Comparison of ENCODE assay signal across 11 cellular contexts in the genomic region with DNA sequence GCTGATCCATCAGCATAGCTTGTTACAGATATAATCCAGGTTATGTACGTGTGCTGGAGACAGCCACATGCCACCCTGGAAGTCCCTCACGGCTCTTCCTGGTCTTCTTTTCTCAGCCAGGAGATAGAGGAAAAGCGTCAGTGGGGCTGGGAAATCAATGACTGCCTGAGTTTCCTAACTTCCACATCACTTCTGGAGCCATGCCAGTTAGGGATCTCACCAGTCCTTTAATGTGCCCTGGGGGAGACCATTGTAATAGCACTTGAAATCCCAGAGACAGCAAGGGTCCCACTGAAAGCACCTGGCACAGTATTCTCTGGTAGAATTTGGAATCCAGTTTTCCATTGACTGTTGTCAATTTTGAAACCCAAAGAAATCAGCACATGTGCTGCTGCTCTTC. TPM values are rescaled to one million over a fixed set of nuclear protein-coding genes. Genes with fewer than 3 reads are reported as not detected.
DNase-seq lines count a peak whose midpoint lies in the region; ATAC-seq and TF ChIP-seq lines count a peak whose summit lies in the region.
"Had no signal": no experiment of that assay in that cellular context is flagged by ENCODE, and none has a peak within 500 bp of the region (broad histone marks: within the 10 kb centered on the region; RNA-seq: fewer than 3 reads in every experiment).

No MANE protein-coding gene starts in this region.

- H3K4me3 ChIP-seq in right cardiac atrium (ENCODE audit: low read length) (no peak overlapping the region), vagina (no peak overlapping the region)
- H3K4me3 ChIP-seq: SK-N-MC had no signal

- H3K4me3 Mint-ChIP-seq in glutamatergic neuron (ENCODE audit: unreplicated experiment): peak overlapping the region; percentile 56

- intact Hi-C loops in right cardiac atrium (cut with DNase I): no loop called here
- intact Hi-C loops in Right ventricle myocardium superior (cut with DNase I): no loop called here
- intact Hi-C loops in vagina (cut with DNase I): no loop called here

- TF ChIP-seq POLR2A in vagina (IDR thresholded peaks at IDR 0.05): no peak

- H3K4me1 ChIP-seq in right cardiac atrium (ENCODE audit: control insufficient read depth, insufficient read depth, low read length) (no peaks in the 10 kb centered on the region), vagina (peaks cover 18% of the 10 kb centered on the region)

- H3K9me3 ChIP-seq in right cardiac atrium (ENCODE audit: control insufficient read depth, low read length) (peaks cover 4% of the 10 kb centered on the region), vagina (no peaks in the 10 kb centered on the region)

- no peak for ATAC-seq in right cardiac atrium
- ATAC-seq in Right ventricle myocardium superior (ENCODE audit: poor library complexity): no peak
- ATAC-seq in HG03108 (IDR thresholded peaks at IDR 0.05; ENCODE audit: unreplicated experiment): no peak
- ATAC-seq in GM18519 (IDR thresholded peaks at IDR 0.05; ENCODE audit: low FRiP score, unreplicated experiment): no peak
- ATAC-seq in GM19467 (IDR thresholded peaks at IDR 0.05; ENCODE audit: unreplicated experiment): no peak

- no peaks in the 10 kb centered on the region for H3K36me3 ChIP-seq in vagina

- TF ChIP-seq CTCF in glutamatergic neuron (IDR thresholded peaks at IDR 0.05; ENCODE audit: partially characterized antibody, unreplicated experiment) (no peak), vagina (IDR thresholded peaks at IDR 0.05) (no peak)

- 58% methylated on average over 3 of the region's 3 CpGs for WGBS in right cardiac atrium

- H3K36me3 Mint-ChIP-seq in glutamatergic neuron (ENCODE audit: unreplicated experiment): no peaks in the 10 kb centered on the region

- H3K27me3 ChIP-seq in right cardiac atrium (ENCODE audit: control insufficient read depth, insufficient read depth): no peaks in the 10 kb centered on the region
- H3K27me3 ChIP-seq in vagina: no peaks in the 10 kb centered on the region

- no peak for DNase-seq in right cardiac atrium
- no peak for DNase-seq in Right ventricle myocardium superior
- peak; percentile 10 for DNase-seq in NCI-H69 (lab: John Stamatoyannopoulos, UW)
- DNase-seq in glutamatergic neuron: no peak
- peak in 1 of 2 donors; percentile 60 for DNase-seq in vagina (ENCODE audit: extremely low spot score in 2 of 2)
- DNase-seq: HCEC 1CT had no signal

- peak overlapping the region; percentile 94 for H3K27ac ChIP-seq in right cardiac atrium (ENCODE audit: low read length)
- peak overlapping the region; percentile 91 for H3K27ac ChIP-seq in vagina
- H3K27ac ChIP-seq: SK-N-MC had no signal

- H3K9me3 Mint-ChIP-seq in glutamatergic neuron (ENCODE audit: unreplicated experiment): peaks cover 11% of the 10 kb centered on the region

- peaks cover 15% of the 10 kb centered on the region for H3K4me1 Mint-ChIP-seq in glutamatergic neuron (ENCODE audit: low read depth, unreplicated experiment)

- H3K27me3 Mint-ChIP-seq in glutamatergic neuron (ENCODE audit: unreplicated experiment): peaks cover 24% of the 10 kb centered on the region

- H3K27ac Mint-ChIP-seq in glutamatergic neuron (ENCODE audit: unreplicated experiment): peak overlapping the region; percentile 16
- H3K27ac Mint-ChIP-seq: progenitor cell of endocrine pancreas had no signal

RNA-seq across cellular contexts. Expression of gene ANXA2R, which starts 29.2 kb away (rescaled TPM):
- total RNA-seq in right cardiac atrium (1 to 10 TPM in 3 of 4 donors, under 1 TPM in 1; 0.95 to 1.9 (median 1.4) TPM), Right ventricle myocardium superior (0.94 TPM), glutamatergic neuron (ENCODE audit: unreplicated experiment) (1.6 TPM), vagina (10.6 TPM)
- 1.4 TPM for polyA plus RNA-seq in right cardiac atrium
